8 cellular contexts compared by ENCODE assay signal in the genomic region with DNA sequence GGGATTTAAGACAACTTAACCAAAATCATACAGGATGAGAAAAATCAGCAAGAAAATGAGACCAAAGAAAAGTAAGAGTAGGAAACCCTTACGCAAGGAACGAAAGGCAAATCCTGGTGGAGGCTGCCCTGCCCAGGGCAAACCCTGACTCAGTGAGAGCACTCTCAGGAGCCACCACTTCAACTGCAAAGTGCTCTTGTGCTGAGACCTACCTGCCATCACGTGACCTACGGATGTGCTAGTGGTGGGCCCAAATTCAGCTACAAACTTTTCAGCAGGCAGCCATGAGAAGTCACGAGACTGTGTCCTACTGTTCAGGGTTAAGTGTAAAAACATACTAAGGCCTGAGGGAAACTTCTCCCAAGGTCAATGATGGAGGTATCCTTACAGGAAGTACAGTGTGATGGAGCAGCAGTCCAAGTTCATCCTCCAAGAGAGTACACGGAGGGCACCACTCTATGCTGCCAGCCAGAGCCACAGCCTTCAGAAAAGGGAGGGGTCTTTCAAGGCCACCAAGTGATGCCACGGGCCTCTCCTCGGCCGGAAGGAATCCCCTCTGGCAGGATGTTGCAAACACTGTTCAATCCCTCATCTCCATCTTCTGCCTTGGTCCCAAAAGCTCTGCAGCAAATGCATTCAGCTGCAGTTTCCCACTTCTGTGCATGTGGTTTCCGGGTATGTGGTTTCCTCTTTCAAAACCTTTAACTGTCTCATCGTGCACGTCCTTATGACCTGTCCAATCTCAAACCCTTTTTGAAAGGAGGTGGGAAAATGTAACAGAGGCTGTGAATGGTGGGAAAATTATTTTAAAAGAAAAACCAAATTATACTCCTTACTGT. TPM values are rescaled to one million over a fixed set of nuclear protein-coding genes. Genes with fewer than 3 reads are reported as not detected.
DNase-seq lines count a peak whose midpoint lies in the region; ATAC-seq, FAIRE-seq and TF ChIP-seq lines count a peak whose summit lies in the region.

No MANE protein-coding gene starts in this region.

- TF ChIP-seq POLR2A in uterus (IDR thresholded peaks at IDR 0.05) (no peak), H54 (IDR thresholded peaks at IDR 0.05; ENCODE audit: low read depth, low read length) (no peak)

- no peak for FAIRE-seq in H54 (lab: Jason Lieb, UNC)

- peak; percentile 84 for ATAC-seq in GM18502 (IDR thresholded peaks at IDR 0.05; ENCODE audit: poor library complexity, unreplicated experiment)
- ATAC-seq in HG02588 (IDR thresholded peaks at IDR 0.05; ENCODE audit: unreplicated experiment): peak; percentile 67

- H3K4me3 ChIP-seq in uterus: no peak overlapping the region

- H3K27me3 ChIP-seq in layer of hippocampus (ENCODE audit: control insufficient read depth, insufficient read depth, low read length) (no peaks in the 10 kb centered on the region), uterus (no peaks in the 10 kb centered on the region)

- H3K36me3 ChIP-seq in uterus: no peaks in the 10 kb centered on the region

- H3K27ac ChIP-seq in layer of hippocampus (ENCODE audit: low read depth, low read length) (peak overlapping the region; percentile 23), uterus (peak overlapping the region; percentile 8 to 18)

- intact Hi-C loops in uterus (cut with DNase I; ENCODE audit: low total_unique reads): no loop called here

- peaks cover 0 to 3% of the 10 kb centered on the region in 2 donors for H3K4me1 ChIP-seq in uterus

- no peak for TF ChIP-seq CTCF in uterus (IDR thresholded peaks at IDR 0.05)

- DNase-seq in NOMO-1 treated with DMSO at 0.1 percent for 48 hours (lab: John Stamatoyannopoulos, UW; ENCODE audit: unreplicated experiment) (peak; percentile 92), uterus (no peak), SW 1271 (lab: John Stamatoyannopoulos, UW) (no peak), H54 (ENCODE audit: insufficient read length, low spot score) (no peak)
- peak; percentile 79 for DNase-seq in activated effector memory CD4-positive, alpha-beta T cell treated with anti-CD3 and anti-CD28 coated beads, Interleukin-2, amount 50 U/mL, for 16 hours

- no peaks in the 10 kb centered on the region for H3K9me3 ChIP-seq in uterus

RNA-seq across cellular contexts. Expression of a gene that starts 9.5 kb away (rescaled TPM):
- 10 to 100 TPM; 25.6 to 62.8 (median 46.0) TPM for total RNA-seq in uterus

RNA-seq across cellular contexts. Expression of a gene that starts 34.9 kb away (rescaled TPM):
- total RNA-seq in uterus: 10 to 100 TPM; 36.9 to 90.0 (median 56.3) TPM

RNA-seq across cellular contexts. Expression of a gene that starts 52.7 kb away (rescaled TPM):
- total RNA-seq in uterus: 10 to 100 TPM in 3 of 4 donors, 1 to 10 TPM in 1; 3.2 to 56.4 (median 25.7) TPM

Comparison
In these comparisons a context has a peak if more than half of its experiments do, and no peak if none do; other contexts are left out.
1. DNase-seq: peak in NOMO-1 treated with DMSO at 0.1 percent for 48 hours (single experiment) and activated effector memory CD4-positive, alpha-beta T cell treated with anti-CD3 and anti-CD28 coated beads, Interleukin-2, amount 50 U/mL, for 16 hours (single experiment); none in uterus (0 of 2), SW 1271 (0 of 2) and H54 (single experiment).